Comparison of ENCODE assay signal across 10 cellular contexts in genomic region chr7:92075455-92076158, GRCh38. TPM values are rescaled to one million over a fixed set of nuclear protein-coding genes. Genes with fewer than 3 reads are reported as not detected.
A peak's percentile ranks its signal among the peaks of the same experiment; 100 is the strongest.
DNase-seq lines count a peak whose midpoint lies in the region; ATAC-seq, FAIRE-seq and TF ChIP-seq lines count a peak whose summit lies in the region.
"Had no signal": no experiment of that assay in that cellular context is flagged by ENCODE, and none has a peak within 500 bp of the region (broad histone marks: within the 10 kb centered on the region; RNA-seq: fewer than 3 reads in every experiment).

No MANE protein-coding gene starts in this region.

- no peaks in the 10 kb centered on the region for H3K9me3 Mint-ChIP-seq in activated T-cell treated with anti-CD3 and anti-CD28 coated beads, Interleukin-2, amount 50 U/mL, for 4 hours
- H3K9me3 Mint-ChIP-seq: brain had no signal

- no peak overlapping the region for H2AFZ ChIP-seq in smooth muscle cell (ENCODE audit: low read depth)

- H3K9me3 ChIP-seq in smooth muscle cell (replicated peaks; ENCODE audit: low read depth) (no peaks in the 10 kb centered on the region), kidney (ENCODE audit: control insufficient read depth in 1 of 2, low read length in 2 of 2) (no peaks in the 10 kb centered on the region)
- H3K9me3 ChIP-seq: vagina had no signal

- peak; percentile 86 to 88 for ATAC-seq in activated T-cell treated with anti-CD3 and anti-CD28 coated beads, Interleukin-2, amount 50 U/mL, for 4 hours
- ATAC-seq in GM21723 (IDR thresholded peaks at IDR 0.05; ENCODE audit: unreplicated experiment) (peak; percentile 90), HG03457 (IDR thresholded peaks at IDR 0.05; ENCODE audit: unreplicated experiment) (peak; percentile 89)

- H3K4me3 ChIP-seq in smooth muscle cell (no peak overlapping the region), kidney (ENCODE audit: low read length in 2 of 2) (no peak overlapping the region)
- H3K4me3 ChIP-seq: vagina had no signal

- 70% methylated on average over 4 of the region's 4 CpGs for WGBS in smooth muscle cell (ENCODE audit: low lambda C conversion rate)

- H3K4me3 Mint-ChIP-seq in activated T-cell treated with anti-CD3 and anti-CD28 coated beads, Interleukin-2, amount 50 U/mL, for 4 hours = no peak overlapping the region
- H3K4me3 Mint-ChIP-seq: brain had no signal

- FAIRE-seq in kidney (lab: Jason Lieb, UNC) = no peak

- intact Hi-C loops in kidney (cut with DNase I) = no loop called here

- no peaks in the 10 kb centered on the region for H3K27me3 Mint-ChIP-seq in activated T-cell treated with anti-CD3 and anti-CD28 coated beads, Interleukin-2, amount 50 U/mL, for 4 hours (ENCODE audit: low read depth)
- H3K27me3 Mint-ChIP-seq: brain had no signal

- H3K27ac ChIP-seq in smooth muscle cell (ENCODE audit: low read depth) (peak overlapping the region; percentile 77), kidney (ENCODE audit: low read depth in 2 of 2, low read length in 2 of 2) (no peak overlapping the region)
- H3K27ac ChIP-seq: vagina had no signal

- H3K27me3 ChIP-seq in smooth muscle cell (ENCODE audit: low read depth) = no peaks in the 10 kb centered on the region
- H3K27me3 ChIP-seq: vagina had no signal

- H3K36me3 Mint-ChIP-seq in activated T-cell treated with anti-CD3 and anti-CD28 coated beads, Interleukin-2, amount 50 U/mL, for 4 hours (ENCODE audit: insufficient read depth) = peaks cover 38% of the 10 kb centered on the region

- H4K20me1 ChIP-seq in smooth muscle cell (ENCODE audit: low read depth) = no peaks in the 10 kb centered on the region

- no peaks in the 10 kb centered on the region for H3K4me1 ChIP-seq in smooth muscle cell (ENCODE audit: low read depth)
- no peaks in the 10 kb centered on the region for H3K4me1 ChIP-seq in kidney (ENCODE audit: control insufficient read depth in 1 of 2, insufficient read depth in 1 of 2, low read depth in 1 of 2, low read length in 2 of 2)
- H3K4me1 ChIP-seq: vagina had no signal

- TF ChIP-seq CTCF in smooth muscle cell (IDR thresholded peaks at IDR 0.05; ENCODE audit: borderline replicate concordance, insufficient read depth, poor library complexity, severe bottlenecking) (no peak), kidney (IDR thresholded peaks at IDR 0.05; ENCODE audit: borderline replicate concordance, extremely low read depth, insufficient read depth) (no peak)

- no peak overlapping the region for H3K4me2 ChIP-seq in smooth muscle cell

- H3K36me3 ChIP-seq in smooth muscle cell (ENCODE audit: low read depth) = peaks cover 20% of the 10 kb centered on the region
- H3K36me3 ChIP-seq in kidney (ENCODE audit: control insufficient read depth in 1 of 2, insufficient read depth in 2 of 2, low read length in 2 of 2) = peaks cover 7% of the 10 kb centered on the region in 2 donors

- H3F3A ChIP-seq in smooth muscle cell (ENCODE audit: low read depth) = no peaks in the 10 kb centered on the region

- no peaks in the 10 kb centered on the region for H3K4me1 Mint-ChIP-seq in activated T-cell treated with anti-CD3 and anti-CD28 coated beads, Interleukin-2, amount 50 U/mL, for 4 hours (ENCODE audit: low read depth)
- H3K4me1 Mint-ChIP-seq: brain had no signal

- H3K79me2 ChIP-seq in smooth muscle cell (ENCODE audit: low read depth) = no peaks in the 10 kb centered on the region

- DNase-seq in activated T-cell treated with anti-CD3 and anti-CD28 coated beads, Interleukin-2, amount 50 U/mL, for 4 hours = no peak
- DNase-seq in activated T-cell treated with anti-CD3 and anti-CD28 coated beads, Interleukin-2, amount 50 U/mL, for 48 hours = no peak
- DNase-seq in smooth muscle cell (lab: John Stamatoyannopoulos, UW; ENCODE audit: unreplicated experiment) (no peak), NCI-H345 treated with DMSO at 0.1 percent for 48 hours (lab: John Stamatoyannopoulos, UW; ENCODE audit: unreplicated experiment) (no peak), AG08395 (ENCODE audit: low spot score) (no peak), kidney (no peak)

- no peak overlapping the region for H3K9ac ChIP-seq in smooth muscle cell (ENCODE audit: low read depth)
- H3K9ac ChIP-seq in kidney (ENCODE audit: low read length in 2 of 2) = no peak overlapping the region

RNA-seq across cellular contexts. Expression of gene CYP51A1, which starts 58.7 kb away (rescaled TPM):
- total RNA-seq in activated T-cell treated with anti-CD3 and anti-CD28 coated beads, Interleukin-2, amount 50 U/mL, for 4 hours = 10 to 100 TPM; 42.2 to 44.8 (median 43.4) TPM
- total RNA-seq in smooth muscle cell (104 and 127 TPM in 2 replicates), kidney (55.8 TPM)
- polyA plus RNA-seq in smooth muscle cell (51.6 and 87.9 TPM in 2 replicates), kidney (ENCODE audit: insufficient read depth, low read depth, low replicate concordance) (43.0 TPM)
